ENCODE assay signal across 18 cellular contexts in the genomic region with DNA sequence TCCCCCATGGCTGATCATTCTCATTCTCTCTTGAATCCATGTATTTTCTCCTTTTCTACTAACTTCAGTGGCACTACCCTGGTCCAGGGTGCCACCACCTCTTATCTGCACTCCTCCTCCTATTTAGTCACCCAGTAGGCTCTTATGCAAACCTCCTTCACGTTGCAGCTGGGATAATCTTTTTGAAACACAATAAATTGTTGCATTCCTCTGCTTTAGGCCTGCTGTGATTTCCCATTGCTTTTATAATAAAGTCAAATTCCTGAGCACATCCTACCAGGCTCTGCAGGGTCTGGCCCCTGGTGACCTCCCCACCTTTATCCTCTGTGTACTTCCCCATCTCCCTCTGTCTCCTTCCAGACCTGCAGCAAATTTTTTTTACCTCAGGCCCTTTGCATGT.
"Had no signal": no experiment of that assay in that cellular context is flagged by ENCODE, and none has a peak within 500 bp of the region (broad histone marks: within the 10 kb centered on the region; RNA-seq: fewer than 3 reads in every experiment).

No MANE protein-coding gene starts in this region.

- H3K27me3 ChIP-seq: hepatocyte, pancreas, stomach had no signal

- H3K36me3 ChIP-seq: pancreas, stomach, thoracic aorta had no signal

- H3K27ac ChIP-seq: hepatocyte, pancreas, stomach, thoracic aorta had no signal

- H3K4me3 ChIP-seq: hepatocyte, mucosa of descending colon, pancreas, stomach, thoracic aorta had no signal

- H3K4me1 ChIP-seq: pancreas, stomach had no signal

- DNase-seq: dermis blood vessel endothelial cell; effector CD4-positive, alpha-beta T cell; foreskin melanocyte; head of caudate nucleus; kidney glomerular epithelial cell; mucosa of descending colon; naive thymus-derived CD8-positive, alpha-beta T cell; occipital lobe; pancreas; right cardiac atrium; small intestine; stimulated activated CD4-positive, alpha-beta T cell treated with anti-CD3 and anti-CD28 coated beads, Interleukin-12 subunit alpha, Interleukin-12 subunit beta, amount 100 ng/mL, for 4 hours; stimulated activated naive CD4-positive, alpha-beta T cell; stomach; substantia nigra; trophoblast cell had no signal

- H3K9me3 ChIP-seq: mucosa of descending colon, pancreas, stomach, thoracic aorta had no signal
